Comparison of ENCODE assay signal across 12 cellular contexts in the genomic region with DNA sequence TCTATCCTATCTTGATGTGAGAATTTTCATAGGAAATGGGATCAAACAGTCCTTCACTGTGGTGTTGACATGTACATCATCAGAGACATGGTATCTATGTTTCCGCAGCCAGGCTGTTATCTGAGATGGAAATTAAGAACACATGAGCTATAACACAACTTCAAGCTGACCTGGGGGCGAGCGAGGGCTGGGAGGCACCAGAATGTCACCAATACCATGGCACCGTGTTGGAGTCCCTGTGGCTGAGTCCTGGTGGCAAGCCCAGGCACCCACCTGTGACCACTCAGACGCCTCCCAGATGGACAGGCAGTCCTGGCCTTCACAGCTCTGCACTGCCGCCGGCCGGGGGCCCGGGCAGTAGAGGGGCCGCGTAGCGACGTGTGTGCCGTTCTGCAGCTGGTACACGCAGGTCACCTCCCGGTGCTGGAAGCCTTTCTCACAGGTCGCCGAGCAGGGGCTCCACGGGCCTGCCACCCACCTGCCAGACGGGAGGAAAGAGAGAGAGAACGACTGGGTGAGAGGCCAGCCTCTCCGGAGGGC.
"Had no signal": no experiment of that assay in that cellular context is flagged by ENCODE, and none has a peak within 500 bp of the region (broad histone marks: within the 10 kb centered on the region; RNA-seq: fewer than 3 reads in every experiment).

No MANE protein-coding gene starts in this region.

- H3K4me1 ChIP-seq: heart left ventricle had no signal

- FAIRE-seq: islet of Langerhans had no signal

- ATAC-seq: activated CD4-positive, CD25-positive, alpha-beta regulatory T cell treated with anti-CD3 and anti-CD28 coated beads, Interleukin-2, amount 50 U/mL, for 24 hours; activated T-cell treated with anti-CD3 and anti-CD28 coated beads, Interleukin-2, amount 50 U/mL, for 4 hours; foreskin keratinocyte; heart left ventricle; left lobe of liver; stimulated activated memory B cell treated with anti-CD40 and anti-IgM and Interleukin-4, amounts not matched to agents 10 μg/mL and 1 μg/mL and 100 μg/mL, for 72 hours had no signal

- H3K9me3 ChIP-seq: breast epithelium, heart left ventricle, tibial nerve had no signal

- H3K4me3 ChIP-seq: breast epithelium, heart left ventricle, tibial nerve had no signal

- H3K27ac ChIP-seq: foreskin keratinocyte, heart left ventricle, tibial nerve had no signal

- DNase-seq: activated CD4-positive, alpha-beta T cell treated with anti-CD3 and anti-CD28 coated beads, Interleukin-2, amount 50 U/mL, for 4 hours; activated gamma-delta T cell treated with Interleukin-2 at 50 U/mL for 16 hours; activated T-cell treated with anti-CD3 and anti-CD28 coated beads, Interleukin-2, amount 50 U/mL, for 4 hours; foreskin keratinocyte; heart left ventricle; stimulated activated CD4-positive, alpha-beta T cell treated with anti-CD3 and anti-CD28 coated beads, Interleukin-1b, Interleukin-23, amount 100 ng/mL, for 48 hours had no signal

- H3K27me3 ChIP-seq: breast epithelium, foreskin keratinocyte, heart left ventricle, tibial nerve had no signal

- H3K36me3 ChIP-seq: breast epithelium, heart left ventricle had no signal
